In genomic region chr2:48113767-48114166, GRCh38 we compare ENCODE assay signal across 14 cellular contexts.
A peak's percentile ranks its signal among the peaks of the same experiment; 100 is the strongest.
DNase-seq lines count a peak whose midpoint lies in the region; ATAC-seq and TF ChIP-seq lines count a peak whose summit lies in the region.
"Had no signal": no experiment of that assay in that cellular context is flagged by ENCODE, and none has a peak within 500 bp of the region (broad histone marks: within the 10 kb centered on the region; RNA-seq: fewer than 3 reads in every experiment).

No MANE protein-coding gene starts in this region.

- H3K4me3 Mint-ChIP-seq in MCF 10A (ENCODE audit: unreplicated experiment): no peak overlapping the region
- no peak overlapping the region for H3K4me3 Mint-ChIP-seq in glutamatergic neuron (ENCODE audit: unreplicated experiment)

- DNase-seq in MCF 10A (ENCODE audit: unreplicated experiment) (no peak), breast epithelium (ENCODE audit: low spot score in 2 of 2) (no peak), RWPE1 (ENCODE audit: low spot score) (no peak), glutamatergic neuron (no peak), upper lobe of right lung (no peak), suprapubic skin (ENCODE audit: low spot score in 2 of 2) (no peak), thyroid gland (no peak)
- no peak for DNase-seq in activated CD8-positive, alpha-beta memory T cell treated with anti-CD3 and anti-CD28 coated beads for 24 hours
- DNase-seq: midbrain, NCI-H2171, T1000 had no signal

- 52% methylated on average over 1 of the region's 1 CpG for WGBS in suprapubic skin
- 68 to 82% methylated on average over 1 of the region's 1 CpG for WGBS in thyroid gland, 2 donors

- H3K27ac Mint-ChIP-seq in MCF 10A (ENCODE audit: low read depth, unreplicated experiment): peak overlapping the region; percentile 77
- peak overlapping the region; percentile 65 for H3K27ac Mint-ChIP-seq in glutamatergic neuron (ENCODE audit: unreplicated experiment)

- H3K9me3 ChIP-seq in breast epithelium (no peaks in the 10 kb centered on the region), upper lobe of right lung (no peaks in the 10 kb centered on the region), suprapubic skin (no peaks in the 10 kb centered on the region), thyroid gland (no peaks in the 10 kb centered on the region)
- H3K9me3 ChIP-seq: esophagus muscularis mucosa, Peyer's patch had no signal

- TF ChIP-seq POLR2A in breast epithelium (IDR thresholded peaks at IDR 0.05): no peak
- no peak for TF ChIP-seq POLR2A in suprapubic skin (IDR thresholded peaks at IDR 0.05)
- TF ChIP-seq POLR2A in thyroid gland (IDR thresholded peaks at IDR 0.05): no peak

- CTCF ChIA-PET in MCF 10A (lab: Yijun Ruan, JAX) (interaction anchor here (1.0 to 2.2 kb wide), 4 partner anchors 166 to 357 kb away, joined by 3 to 7 read pairs (median 4); no protein-coding TSS in a partner anchor), RWPE1 (lab: Yijun Ruan, JAX) (interaction anchor here (0.7 kb wide), 2 partner anchors 207 to 324 kb away, joined by 3 read pairs; partner anchors contain the start of gene FBXO11)

- intact Hi-C loops in MCF 10A (cut with micrococcal nuclease): no loop called here
- intact Hi-C loops in breast epithelium (cut with DNase I; ENCODE audit: low total_unique reads): no loop called here
- intact Hi-C loops in upper lobe of right lung (cut with DNase I): no loop called here
- intact Hi-C loops in thyroid gland (cut with DNase I): no loop called here

- peaks cover 6% of the 10 kb centered on the region for H3K36me3 Mint-ChIP-seq in MCF 10A (ENCODE audit: insufficient read depth, unreplicated experiment)
- H3K36me3 Mint-ChIP-seq in glutamatergic neuron (ENCODE audit: unreplicated experiment): no peaks in the 10 kb centered on the region
- H3K36me3 Mint-ChIP-seq: IgD-negative memory B cell had no signal

- H3K4me3 ChIP-seq in breast epithelium: no peak overlapping the region
- H3K4me3 ChIP-seq in upper lobe of right lung: no peak overlapping the region
- no peak overlapping the region for H3K4me3 ChIP-seq in suprapubic skin
- no peak overlapping the region for H3K4me3 ChIP-seq in thyroid gland (replicated peaks in 1 of 3)
- H3K4me3 ChIP-seq: esophagus muscularis mucosa, Peyer's patch had no signal

- H3K4me1 Mint-ChIP-seq in MCF 10A (ENCODE audit: insufficient read depth, unreplicated experiment) (peaks cover 23% of the 10 kb centered on the region), glutamatergic neuron (ENCODE audit: low read depth, unreplicated experiment) (peaks cover 12% of the 10 kb centered on the region)

- H3K27me3 ChIP-seq in breast epithelium (no peaks in the 10 kb centered on the region), upper lobe of right lung (no peaks in the 10 kb centered on the region), suprapubic skin (no peaks in the 10 kb centered on the region), thyroid gland (no peaks in the 10 kb centered on the region)
- H3K27me3 ChIP-seq: esophagus muscularis mucosa, Peyer's patch had no signal

- BruUV-seq in MCF 10A (replicated peaks; lab: Mats Ljungman, UMichigan): TSS peak; percentile 99

- H3K9me3 Mint-ChIP-seq in MCF 10A (ENCODE audit: unreplicated experiment): no peaks in the 10 kb centered on the region
- H3K9me3 Mint-ChIP-seq in glutamatergic neuron (ENCODE audit: unreplicated experiment): peaks cover 10% of the 10 kb centered on the region
- H3K9me3 Mint-ChIP-seq: IgD-negative memory B cell had no signal

- POLR2A ChIA-PET in MCF 10A (lab: Yijun Ruan, JAX): interaction anchor here (0.7 to 1.1 kb wide), 3 partner anchors 202 to 238 kb away, joined by 3 to 4 read pairs (median 4); no protein-coding TSS in a partner anchor
- POLR2A ChIA-PET in RWPE1 (lab: Yijun Ruan, JAX; ENCODE audit: low non-redundant PET): no interaction called here

- H3K27me3 Mint-ChIP-seq in MCF 10A (ENCODE audit: insufficient read depth, unreplicated experiment): no peaks in the 10 kb centered on the region
- peaks cover 5% of the 10 kb centered on the region for H3K27me3 Mint-ChIP-seq in glutamatergic neuron (ENCODE audit: unreplicated experiment)
- H3K27me3 Mint-ChIP-seq: IgD-negative memory B cell had no signal

- H3K36me3 ChIP-seq in breast epithelium (no peaks in the 10 kb centered on the region), upper lobe of right lung (no peaks in the 10 kb centered on the region), suprapubic skin (no peaks in the 10 kb centered on the region), thyroid gland (no peaks in the 10 kb centered on the region)
- H3K36me3 ChIP-seq: esophagus muscularis mucosa, Peyer's patch had no signal

- no peak for ATAC-seq in upper lobe of right lung

- H3K27ac ChIP-seq in breast epithelium (no peak overlapping the region), RWPE1 (peak overlapping the region; percentile 77), upper lobe of right lung (peak overlapping the region; percentile 7), suprapubic skin (no peak overlapping the region), thyroid gland (no peak overlapping the region)
- H3K27ac ChIP-seq: esophagus muscularis mucosa had no signal

- no peak for TF ChIP-seq CTCF in MCF 10A (IDR thresholded peaks at IDR 0.05; ENCODE audit: unreplicated experiment)
- TF ChIP-seq CTCF in breast epithelium (IDR thresholded peaks at IDR 0.05): no peak
- TF ChIP-seq CTCF in RWPE1 (conservative IDR thresholded peaks at IDR 0.05; ENCODE audit: low read depth): no peak
- no peak for TF ChIP-seq CTCF in glutamatergic neuron (IDR thresholded peaks at IDR 0.05; ENCODE audit: partially characterized antibody, unreplicated experiment)
- TF ChIP-seq CTCF in upper lobe of right lung (IDR thresholded peaks at IDR 0.05): no peak
- TF ChIP-seq CTCF in suprapubic skin (IDR thresholded peaks at IDR 0.05): no peak
- TF ChIP-seq CTCF in thyroid gland (IDR thresholded peaks at IDR 0.05): no peak

- TF ChIP-seq EP300 in suprapubic skin (IDR thresholded peaks at IDR 0.05): no peak

- H3K4me1 ChIP-seq in breast epithelium (peaks cover 0 to 3% of the 10 kb centered on the region in 2 donors), upper lobe of right lung (peaks cover 18% of the 10 kb centered on the region), suprapubic skin (peaks cover 15% of the 10 kb centered on the region), thyroid gland (no peaks in the 10 kb centered on the region)

Comparison
In these comparisons a context has a peak if more than half of its experiments do, and no peak if none do; other contexts are left out.
1. H3K27ac ChIP-seq: peak in RWPE1 (single experiment) and upper lobe of right lung (single experiment); none in breast epithelium (0 of 2), suprapubic skin (single experiment) and thyroid gland (0 of 3).